ENCODE assay signal across 1 cellular context in the genomic region with DNA sequence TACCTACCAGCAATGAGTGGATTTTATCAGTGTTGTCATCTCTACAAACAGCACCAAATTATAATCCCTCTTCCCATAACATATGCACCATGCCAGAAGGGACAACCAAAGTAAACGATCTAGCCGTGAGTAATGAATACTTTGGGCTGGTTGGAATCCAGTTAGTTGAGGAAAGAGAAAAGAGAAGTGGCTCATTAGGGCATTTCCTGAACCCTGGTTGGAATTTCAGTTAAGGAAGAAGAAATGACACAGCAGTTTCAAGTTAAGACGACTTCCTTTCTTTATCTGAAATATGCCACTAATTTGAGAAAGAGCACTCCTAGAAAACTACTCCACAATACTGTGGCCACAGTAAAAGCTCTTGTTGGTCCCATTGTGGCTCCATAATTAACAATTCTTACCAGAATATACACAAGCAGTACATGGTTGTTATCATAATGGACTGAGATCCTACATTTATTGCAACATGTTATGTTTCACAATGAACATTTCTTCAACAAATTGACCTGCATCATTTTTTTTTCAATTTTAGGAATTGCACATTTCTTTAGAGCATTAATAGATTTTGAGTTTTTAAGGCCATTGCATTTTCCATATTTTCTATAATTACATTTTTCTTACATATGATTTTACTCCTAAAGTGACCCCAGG.
TF ChIP-seq lines count a peak whose summit lies in the region.

A gene with protein sequence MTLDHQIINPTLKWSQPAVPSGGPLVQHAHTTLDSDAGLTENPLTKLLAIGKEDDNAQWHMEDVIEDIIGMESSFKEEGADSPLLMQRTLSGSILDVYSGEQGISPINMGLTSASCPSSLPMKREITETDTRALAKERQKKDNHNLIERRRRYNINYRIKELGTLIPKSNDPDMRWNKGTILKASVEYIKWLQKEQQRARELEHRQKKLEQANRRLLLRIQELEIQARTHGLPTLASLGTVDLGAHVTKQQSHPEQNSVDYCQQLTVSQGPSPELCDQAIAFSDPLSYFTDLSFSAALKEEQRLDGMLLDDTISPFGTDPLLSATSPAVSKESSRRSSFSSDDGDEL (minus strand): TSS at position 138 of the 651 bp plus-strand sequence. CDS start 46,322 bp downstream, outside the sequence.

TF ChIP-seq in HCT116, 20 proteins besides CTCF, POLR2A, EP300 and RAD21 (continued from another document):
- TF ChIP-seq, protein P1, sequence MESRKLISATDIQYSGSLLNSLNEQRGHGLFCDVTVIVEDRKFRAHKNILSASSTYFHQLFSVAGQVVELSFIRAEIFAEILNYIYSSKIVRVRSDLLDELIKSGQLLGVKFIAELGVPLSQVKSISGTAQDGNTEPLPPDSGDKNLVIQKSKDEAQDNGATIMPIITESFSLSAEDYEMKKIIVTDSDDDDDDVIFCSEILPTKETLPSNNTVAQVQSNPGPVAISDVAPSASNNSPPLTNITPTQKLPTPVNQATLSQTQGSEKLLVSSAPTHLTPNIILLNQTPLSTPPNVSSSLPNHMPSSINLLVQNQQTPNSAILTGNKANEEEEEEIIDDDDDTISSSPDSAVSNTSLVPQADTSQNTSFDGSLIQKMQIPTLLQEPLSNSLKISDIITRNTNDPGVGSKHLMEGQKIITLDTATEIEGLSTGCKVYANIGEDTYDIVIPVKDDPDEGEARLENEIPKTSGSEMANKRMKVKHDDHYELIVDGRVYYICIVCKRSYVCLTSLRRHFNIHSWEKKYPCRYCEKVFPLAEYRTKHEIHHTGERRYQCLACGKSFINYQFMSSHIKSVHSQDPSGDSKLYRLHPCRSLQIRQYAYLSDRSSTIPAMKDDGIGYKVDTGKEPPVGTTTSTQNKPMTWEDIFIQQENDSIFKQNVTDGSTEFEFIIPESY (IDR thresholded peaks at IDR 0.05; ENCODE audit: extremely low read depth, insufficient replicate concordance, low read length): no peak
- no peak for TF ChIP-seq SRF (IDR thresholded peaks at IDR 0.05; ENCODE audit: low read depth)
- no peak for TF ChIP-seq EZH2 (IDR thresholded peaks at IDR 0.05)
- TF ChIP-seq CEBPB (IDR thresholded peaks at IDR 0.05; ENCODE audit: low read depth): no peak
TF ChIP-seq in HCT116: peak in this region for 0.
